Comparison of ENCODE assay signal across 1 cellular context in genomic region chr3:9399746-9400145, GRCh38.
TF ChIP-seq lines count a peak whose summit lies in the region.

No MANE protein-coding gene starts in this region.

TF ChIP-seq in K562, 482 proteins besides CTCF, POLR2A, EP300 and RAD21 (continued from another document and continues in another):
- TF ChIP-seq, protein P1, sequence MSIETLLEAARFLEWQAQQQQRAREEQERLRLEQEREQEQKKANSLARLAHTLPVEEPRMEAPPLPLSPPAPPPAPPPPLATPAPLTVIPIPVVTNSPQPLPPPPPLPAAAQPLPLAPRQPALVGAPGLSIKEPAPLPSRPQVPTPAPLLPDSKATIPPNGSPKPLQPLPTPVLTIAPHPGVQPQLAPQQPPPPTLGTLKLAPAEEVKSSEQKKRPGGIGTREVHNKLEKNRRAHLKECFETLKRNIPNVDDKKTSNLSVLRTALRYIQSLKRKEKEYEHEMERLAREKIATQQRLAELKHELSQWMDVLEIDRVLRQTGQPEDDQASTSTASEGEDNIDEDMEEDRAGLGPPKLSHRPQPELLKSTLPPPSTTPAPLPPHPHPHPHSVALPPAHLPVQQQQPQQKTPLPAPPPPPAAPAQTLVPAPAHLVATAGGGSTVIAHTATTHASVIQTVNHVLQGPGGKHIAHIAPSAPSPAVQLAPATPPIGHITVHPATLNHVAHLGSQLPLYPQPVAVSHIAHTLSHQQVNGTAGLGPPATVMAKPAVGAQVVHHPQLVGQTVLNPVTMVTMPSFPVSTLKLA (conservative IDR thresholded peaks at IDR 0.05) = peak in 1 of 2 experiments; percentile 44; a peak in 1 of 4 replicates
- TF ChIP-seq KHSRP (IDR thresholded peaks at IDR 0.05) (no peak), TEAD4 (IDR thresholded peaks at IDR 0.05; ENCODE audit: low read length) (0 out of 2 replicates have a peak, but pooled peaks have one; percentile 15), TEAD4 (CRISPR knock-in tag; IDR thresholded peaks at IDR 0.05; ENCODE audit: borderline replicate concordance) (no peak), NBN (IDR thresholded peaks at IDR 0.05; ENCODE audit: low read depth) (peak; percentile 66), ZNF668 (CRISPR knock-in tag; IDR thresholded peaks at IDR 0.05) (no peak), LCOR (CRISPR knock-in tag; IDR thresholded peaks at IDR 0.05) (no peak), PCBP1 (IDR thresholded peaks at IDR 0.05; ENCODE audit: low read depth, low read length, poor library complexity, severe bottlenecking) (no peak), CEBPG (CRISPR knock-in tag; IDR thresholded peaks at IDR 0.05) (no peak), CEBPG (tag; conservative IDR thresholded peaks at IDR 0.05 in 1 of 2, IDR thresholded peaks at IDR 0.05 in 1 of 2) (peak in 1 of 2 experiments; percentile 50; a peak in 1 of 4 replicates), SPI1 (IDR thresholded peaks at IDR 0.05; ENCODE audit: borderline replicate concordance, low read depth, low read length) (no peak), ZNF655 (CRISPR knock-in tag; IDR thresholded peaks at IDR 0.05) (no peak), TRIM28 (IDR thresholded peaks at IDR 0.05) (no peak), COPS2 (conservative IDR thresholded peaks at IDR 0.05) (no peak), KDM4B (IDR thresholded peaks at IDR 0.05; ENCODE audit: borderline replicate concordance in 2 of 2, low read depth in 1 of 2) (no peak), POLR2AphosphoS5 (IDR thresholded peaks at IDR 0.05; ENCODE audit: control insufficient read depth, insufficient read depth, low read depth, low read length) (peak; percentile 29; the same call in 1 of the 2 replicates), NONO (IDR thresholded peaks at IDR 0.05; ENCODE audit: low read depth in 2 of 2, low read length in 1 of 2) (peak in 1 of 2 experiments; percentile 56; a peak in 1 of 4 replicates), HLTF (IDR thresholded peaks at IDR 0.05) (peak; percentile 46; the same call in 1 of the 2 replicates), DPF2 (IDR thresholded peaks at IDR 0.05) (no peak), ZBTB40 (IDR thresholded peaks at IDR 0.05) (peak; percentile 44; the same call in 1 of the 2 replicates), ZBTB40 (CRISPR knock-in tag; IDR thresholded peaks at IDR 0.05) (no peak), THAP7 (CRISPR knock-in tag; IDR thresholded peaks at IDR 0.05) (no peak), ZKSCAN8 (CRISPR knock-in tag; IDR thresholded peaks at IDR 0.05) (no peak), ZNF165 (CRISPR knock-in tag; IDR thresholded peaks at IDR 0.05; ENCODE audit: borderline replicate concordance) (no peak), NCOA4 (IDR thresholded peaks at IDR 0.05; ENCODE audit: partially characterized antibody) (no peak), ZNF311 (CRISPR knock-in tag; IDR thresholded peaks at IDR 0.05) (no peak), FOXK2 (conservative IDR thresholded peaks at IDR 0.05 in 1 of 2, IDR thresholded peaks at IDR 0.05 in 1 of 2; ENCODE audit: low read depth in 2 of 2) (peak; percentile 84 to 85), HNRNPLL (IDR thresholded peaks at IDR 0.05; ENCODE audit: low read depth, low read length, poor library complexity, severe bottlenecking) (peak; percentile 19), ZBTB11 (CRISPR knock-in tag; IDR thresholded peaks at IDR 0.05) (no peak), SMARCA4 (IDR thresholded peaks at IDR 0.05) (0 out of 2 replicates have a peak, but pooled peaks have one; percentile 14), ELF1 (tag; IDR thresholded peaks at IDR 0.05) (no peak), ZNF431 (CRISPR knock-in tag; IDR thresholded peaks at IDR 0.05) (no peak), ZBTB7A (IDR thresholded peaks at IDR 0.05; ENCODE audit: borderline replicate concordance, control insufficient read depth, low read depth, low read length) (no peak), EP400 (IDR thresholded peaks at IDR 0.05) (0 out of 2 replicates have a peak, but pooled peaks have one; percentile 11)
- TF ChIP-seq, protein P2, sequence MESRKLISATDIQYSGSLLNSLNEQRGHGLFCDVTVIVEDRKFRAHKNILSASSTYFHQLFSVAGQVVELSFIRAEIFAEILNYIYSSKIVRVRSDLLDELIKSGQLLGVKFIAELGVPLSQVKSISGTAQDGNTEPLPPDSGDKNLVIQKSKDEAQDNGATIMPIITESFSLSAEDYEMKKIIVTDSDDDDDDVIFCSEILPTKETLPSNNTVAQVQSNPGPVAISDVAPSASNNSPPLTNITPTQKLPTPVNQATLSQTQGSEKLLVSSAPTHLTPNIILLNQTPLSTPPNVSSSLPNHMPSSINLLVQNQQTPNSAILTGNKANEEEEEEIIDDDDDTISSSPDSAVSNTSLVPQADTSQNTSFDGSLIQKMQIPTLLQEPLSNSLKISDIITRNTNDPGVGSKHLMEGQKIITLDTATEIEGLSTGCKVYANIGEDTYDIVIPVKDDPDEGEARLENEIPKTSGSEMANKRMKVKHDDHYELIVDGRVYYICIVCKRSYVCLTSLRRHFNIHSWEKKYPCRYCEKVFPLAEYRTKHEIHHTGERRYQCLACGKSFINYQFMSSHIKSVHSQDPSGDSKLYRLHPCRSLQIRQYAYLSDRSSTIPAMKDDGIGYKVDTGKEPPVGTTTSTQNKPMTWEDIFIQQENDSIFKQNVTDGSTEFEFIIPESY (CRISPR knock-in tag; IDR thresholded peaks at IDR 0.05) = 0 out of 2 replicates have a peak, but pooled peaks have one; percentile 11
- TF ChIP-seq, protein P3, sequence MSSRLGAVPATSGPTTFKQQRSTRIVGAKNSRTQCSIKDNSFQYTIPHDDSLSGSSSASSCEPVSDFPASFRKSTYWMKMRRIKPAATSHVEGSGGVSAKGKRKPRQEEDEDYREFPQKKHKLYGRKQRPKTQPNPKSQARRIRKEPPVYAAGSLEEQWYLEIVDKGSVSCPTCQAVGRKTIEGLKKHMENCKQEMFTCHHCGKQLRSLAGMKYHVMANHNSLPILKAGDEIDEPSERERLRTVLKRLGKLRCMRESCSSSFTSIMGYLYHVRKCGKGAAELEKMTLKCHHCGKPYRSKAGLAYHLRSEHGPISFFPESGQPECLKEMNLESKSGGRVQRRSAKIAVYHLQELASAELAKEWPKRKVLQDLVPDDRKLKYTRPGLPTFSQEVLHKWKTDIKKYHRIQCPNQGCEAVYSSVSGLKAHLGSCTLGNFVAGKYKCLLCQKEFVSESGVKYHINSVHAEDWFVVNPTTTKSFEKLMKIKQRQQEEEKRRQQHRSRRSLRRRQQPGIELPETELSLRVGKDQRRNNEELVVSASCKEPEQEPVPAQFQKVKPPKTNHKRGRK (tag; IDR thresholded peaks at IDR 0.05) = no peak
- TF ChIP-seq, protein P4, sequence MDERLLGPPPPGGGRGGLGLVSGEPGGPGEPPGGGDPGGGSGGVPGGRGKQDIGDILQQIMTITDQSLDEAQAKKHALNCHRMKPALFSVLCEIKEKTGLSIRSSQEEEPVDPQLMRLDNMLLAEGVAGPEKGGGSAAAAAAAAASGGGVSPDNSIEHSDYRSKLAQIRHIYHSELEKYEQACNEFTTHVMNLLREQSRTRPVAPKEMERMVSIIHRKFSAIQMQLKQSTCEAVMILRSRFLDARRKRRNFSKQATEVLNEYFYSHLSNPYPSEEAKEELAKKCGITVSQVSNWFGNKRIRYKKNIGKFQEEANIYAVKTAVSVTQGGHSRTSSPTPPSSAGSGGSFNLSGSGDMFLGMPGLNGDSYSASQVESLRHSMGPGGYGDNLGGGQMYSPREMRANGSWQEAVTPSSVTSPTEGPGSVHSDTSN (CRISPR knock-in tag; IDR thresholded peaks at IDR 0.05; ENCODE audit: low read depth) = no peak
- TF ChIP-seq, protein P4 (tag; conservative IDR thresholded peaks at IDR 0.05; ENCODE audit: low read depth) = no peak
